7 cellular contexts compared by ENCODE assay signal in genomic region chr3:116916836-116917235, GRCh38.
"Had no signal": no experiment of that assay in that cellular context is flagged by ENCODE, and none has a peak within 500 bp of the region (broad histone marks: within the 10 kb centered on the region; RNA-seq: fewer than 3 reads in every experiment).

No MANE protein-coding gene starts in this region.

- H3K4me3 ChIP-seq: K562 had no signal

- H3K4me2 ChIP-seq: KMS-11 had no signal

- H3K9ac ChIP-seq: KMS-11 had no signal

- DNase-seq: IMR-90, KBM-7, KG1 had no signal

- ATAC-seq: HepG2, K562 had no signal

- H3K27ac ChIP-seq: HL-60, KMS-11 had no signal
